Comparison of ENCODE assay signal across 1 cellular context in the genomic region with DNA sequence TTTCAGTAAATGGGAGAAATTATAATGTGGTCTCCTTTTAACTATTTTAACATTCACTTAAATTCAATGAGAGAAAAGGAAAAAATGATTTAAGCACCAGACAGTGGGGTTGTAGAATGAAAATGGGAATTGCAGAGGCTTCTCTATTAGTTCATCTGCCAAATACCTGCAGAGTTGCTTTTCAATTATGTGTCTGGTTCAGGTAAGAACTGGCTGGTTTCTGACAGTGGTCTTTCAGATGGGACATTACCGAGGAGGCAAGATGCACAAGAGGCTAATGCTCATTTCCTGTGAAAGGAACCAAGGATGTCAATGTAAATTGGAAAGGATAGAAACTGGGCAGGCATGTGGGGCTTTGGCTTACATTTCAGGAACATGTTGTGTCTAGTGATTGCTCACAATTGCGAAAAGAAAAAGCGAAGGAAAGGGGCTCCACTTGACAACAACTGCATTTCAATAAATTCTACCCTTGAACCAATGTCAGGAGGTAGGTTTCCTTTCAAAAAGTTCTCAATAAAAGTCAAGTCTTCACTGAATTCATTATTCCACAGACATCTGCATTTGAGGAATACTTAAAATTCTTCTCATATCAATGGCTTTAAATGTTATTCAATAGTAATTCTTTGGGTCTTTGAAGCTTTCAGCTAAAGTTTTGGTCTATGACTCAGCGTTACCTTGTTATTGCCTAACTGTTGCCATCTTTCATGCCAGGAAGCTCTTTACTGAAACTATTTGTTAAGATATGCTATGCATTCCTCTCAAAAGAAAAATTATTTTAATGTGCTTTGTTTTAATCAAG.
TF ChIP-seq lines count a peak whose summit lies in the region.

No MANE protein-coding gene starts in this region.

TF ChIP-seq in K562, 482 proteins besides CTCF, POLR2A, EP300 and RAD21 (continued from another document and continues in another):
- TF ChIP-seq, protein P1, sequence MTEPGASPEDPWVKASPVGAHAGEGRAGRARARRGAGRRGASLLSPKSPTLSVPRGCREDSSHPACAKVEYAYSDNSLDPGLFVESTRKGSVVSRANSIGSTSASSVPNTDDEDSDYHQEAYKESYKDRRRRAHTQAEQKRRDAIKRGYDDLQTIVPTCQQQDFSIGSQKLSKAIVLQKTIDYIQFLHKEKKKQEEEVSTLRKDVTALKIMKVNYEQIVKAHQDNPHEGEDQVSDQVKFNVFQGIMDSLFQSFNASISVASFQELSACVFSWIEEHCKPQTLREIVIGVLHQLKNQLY (CRISPR knock-in tag; conservative IDR thresholded peaks at IDR 0.05): no peak
- TF ChIP-seq PURB (CRISPR knock-in tag; IDR thresholded peaks at IDR 0.05; ENCODE audit: low read depth) (no peak), ELF4 (CRISPR knock-in tag; IDR thresholded peaks at IDR 0.05) (no peak), ARID1B (IDR thresholded peaks at IDR 0.05) (no peak), MTA2 (IDR thresholded peaks at IDR 0.05; ENCODE audit: low read depth) (no peak), SETDB1 (IDR thresholded peaks at IDR 0.05; ENCODE audit: low read length) (no peak), PTTG1 (tag; IDR thresholded peaks at IDR 0.05; ENCODE audit: low read depth) (peak; percentile 73), L3MBTL2 (IDR thresholded peaks at IDR 0.05) (peak; percentile 67; the same call in 1 of the 2 replicates), C11orf30 (IDR thresholded peaks at IDR 0.05; ENCODE audit: low read depth) (peak; percentile 56; the same call in 1 of the 2 replicates), FOXK1 (CRISPR knock-in tag; IDR thresholded peaks at IDR 0.05; ENCODE audit: borderline replicate concordance) (no peak), ILK (tag; IDR thresholded peaks at IDR 0.05; ENCODE audit: borderline replicate concordance, low read depth) (no peak), IFI16 (CRISPR knock-in tag; IDR thresholded peaks at IDR 0.05) (no peak), HMG20B (CRISPR knock-in tag; IDR thresholded peaks at IDR 0.05) (no peak), ZNF41 (CRISPR knock-in tag; conservative IDR thresholded peaks at IDR 0.05) (peak; percentile 85), MEF2A (IDR thresholded peaks at IDR 0.05; ENCODE audit: control insufficient read depth, low read depth, low read length) (no peak), KLF6 (CRISPR knock-in tag; IDR thresholded peaks at IDR 0.05; ENCODE audit: borderline replicate concordance) (peak; percentile 88; the same call in 1 of the 2 replicates), ZNF253 (CRISPR knock-in tag; conservative IDR thresholded peaks at IDR 0.05) (no peak), BHLHE40 (IDR thresholded peaks at IDR 0.05; ENCODE audit: low read length) (no peak), DIDO1 (tag; IDR thresholded peaks at IDR 0.05; ENCODE audit: low read depth) (no peak), FOXP1 (CRISPR knock-in tag; IDR thresholded peaks at IDR 0.05) (no peak), CEBPB (tag; IDR thresholded peaks at IDR 0.05) (peak; percentile 67), SIRT6 (IDR thresholded peaks at IDR 0.05; ENCODE audit: low read depth, low read length) (no peak), ATF7 (IDR thresholded peaks at IDR 0.05) (no peak), HNRNPK (IDR thresholded peaks at IDR 0.05; ENCODE audit: low read depth, low read length, poor library complexity, severe bottlenecking) (no peak), RCOR1 (IDR thresholded peaks at IDR 0.05; ENCODE audit: borderline replicate concordance in 1 of 2, low read depth in 2 of 2, low read length in 2 of 2) (no peak), NELFE (IDR thresholded peaks at IDR 0.05; ENCODE audit: insufficient read depth, insufficient read length) (no peak), MCM2 (IDR thresholded peaks at IDR 0.05; ENCODE audit: low read depth) (no peak), PCBP2 (IDR thresholded peaks at IDR 0.05; ENCODE audit: low read depth, low read length, poor library complexity, severe bottlenecking) (no peak), POLR3A (IDR thresholded peaks at IDR 0.05; ENCODE audit: borderline replicate concordance, extremely low read depth, insufficient read depth, insufficient read length) (no peak), ZNF695 (CRISPR knock-in tag; IDR thresholded peaks at IDR 0.05) (no peak), ZNF184 (CRISPR knock-in tag; IDR thresholded peaks at IDR 0.05) (no peak), POLR2AphosphoS5 (IDR thresholded peaks at IDR 0.05; ENCODE audit: control insufficient read depth, insufficient read depth, low read depth, low read length) (no peak), NFYB (IDR thresholded peaks at IDR 0.05; ENCODE audit: extremely low read depth, insufficient read length) (no peak), CBFA2T2 (conservative IDR thresholded peaks at IDR 0.05) (no peak), HSF4 (CRISPR knock-in tag; IDR thresholded peaks at IDR 0.05; ENCODE audit: borderline replicate concordance) (peak; percentile 45; the same call in 1 of the 2 replicates), MAFF (IDR thresholded peaks at IDR 0.05; ENCODE audit: low read length) (peak; percentile 43; the same call in 1 of the 2 replicates), ZNF175 (CRISPR knock-in tag; IDR thresholded peaks at IDR 0.05; ENCODE audit: low read depth) (peak; percentile 95), KDM1A (IDR thresholded peaks at IDR 0.05) (no peak), CBFA2T3 (IDR thresholded peaks at IDR 0.05) (no peak), BDP1 (IDR thresholded peaks at IDR 0.05; ENCODE audit: insufficient read depth, insufficient read length) (no peak), ZNF584 (CRISPR knock-in tag; IDR thresholded peaks at IDR 0.05; ENCODE audit: low read depth) (peak; percentile 94), ZNF384 (IDR thresholded peaks at IDR 0.05; ENCODE audit: low read depth, low read length) (no peak), LEF1 (IDR thresholded peaks at IDR 0.05) (no peak; the same call in 1 of the 2 replicates), ZNF75A (CRISPR knock-in tag; IDR thresholded peaks at IDR 0.05) (no peak; the same call in 1 of the 2 replicates), CREBBP (IDR thresholded peaks at IDR 0.05; ENCODE audit: low read depth, low read length) (no peak), ZNF764 (CRISPR knock-in tag; IDR thresholded peaks at IDR 0.05; ENCODE audit: low read depth) (no peak)
- TF ChIP-seq, protein P2, sequence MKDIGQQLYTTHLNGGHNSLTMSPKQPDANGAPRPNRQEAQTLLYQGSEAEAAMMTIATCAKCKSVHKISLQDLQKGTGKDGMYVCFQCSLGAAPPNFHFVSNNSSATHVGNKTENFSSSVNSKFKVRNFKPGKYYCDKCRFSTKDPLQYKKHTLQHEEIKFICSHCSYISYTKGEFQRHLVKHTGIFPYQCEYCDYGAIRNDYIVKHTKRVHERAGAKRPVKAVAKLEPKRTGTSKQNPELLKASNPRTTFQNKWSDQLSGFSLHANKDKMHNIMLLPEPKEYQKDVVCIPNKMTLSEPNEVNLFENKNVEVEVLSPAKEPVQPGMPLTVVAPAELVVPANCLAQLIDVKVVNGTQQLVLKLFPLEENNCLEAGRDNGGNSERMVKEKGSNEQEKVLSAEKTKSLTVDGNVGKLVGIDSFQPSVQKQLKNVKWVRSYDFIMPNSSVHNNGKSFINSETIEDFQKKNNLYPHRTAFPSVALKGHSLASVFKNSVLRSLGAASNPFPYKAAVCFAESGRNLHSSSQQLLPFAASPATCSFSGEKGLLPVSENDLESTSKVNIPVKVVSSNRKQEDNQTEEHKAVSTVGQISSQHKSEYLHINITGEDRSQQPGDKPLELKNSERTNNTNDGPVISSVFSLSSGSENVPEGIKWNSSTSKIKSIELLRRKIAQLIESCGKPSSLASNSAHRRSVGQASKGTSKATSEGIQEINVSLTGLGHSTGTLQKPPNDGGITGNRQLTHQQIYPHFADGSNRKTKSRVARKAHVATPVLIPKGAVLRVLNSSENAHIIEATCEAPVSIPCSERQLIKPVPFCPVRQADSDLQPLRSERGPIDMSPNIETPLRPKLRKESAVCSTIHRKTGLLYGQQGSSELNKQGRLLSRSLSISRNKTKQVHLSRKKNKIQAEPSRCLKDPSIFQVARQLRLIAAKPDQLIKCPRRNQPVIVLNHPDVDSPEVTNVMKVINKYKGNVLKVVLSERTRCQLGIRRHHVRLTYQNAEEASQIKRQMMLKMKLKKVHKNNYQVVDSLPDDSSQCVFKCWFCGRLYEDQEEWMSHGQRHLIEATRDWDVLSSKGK (CRISPR knock-in tag; IDR thresholded peaks at IDR 0.05): no peak
- TF ChIP-seq, protein P3, sequence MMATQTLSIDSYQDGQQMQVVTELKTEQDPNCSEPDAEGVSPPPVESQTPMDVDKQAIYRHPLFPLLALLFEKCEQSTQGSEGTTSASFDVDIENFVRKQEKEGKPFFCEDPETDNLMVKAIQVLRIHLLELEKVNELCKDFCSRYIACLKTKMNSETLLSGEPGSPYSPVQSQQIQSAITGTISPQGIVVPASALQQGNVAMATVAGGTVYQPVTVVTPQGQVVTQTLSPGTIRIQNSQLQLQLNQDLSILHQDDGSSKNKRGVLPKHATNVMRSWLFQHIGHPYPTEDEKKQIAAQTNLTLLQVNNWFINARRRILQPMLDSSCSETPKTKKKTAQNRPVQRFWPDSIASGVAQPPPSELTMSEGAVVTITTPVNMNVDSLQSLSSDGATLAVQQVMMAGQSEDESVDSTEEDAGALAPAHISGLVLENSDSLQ (IDR thresholded peaks at IDR 0.05): no peak
- TF ChIP-seq, protein P4, sequence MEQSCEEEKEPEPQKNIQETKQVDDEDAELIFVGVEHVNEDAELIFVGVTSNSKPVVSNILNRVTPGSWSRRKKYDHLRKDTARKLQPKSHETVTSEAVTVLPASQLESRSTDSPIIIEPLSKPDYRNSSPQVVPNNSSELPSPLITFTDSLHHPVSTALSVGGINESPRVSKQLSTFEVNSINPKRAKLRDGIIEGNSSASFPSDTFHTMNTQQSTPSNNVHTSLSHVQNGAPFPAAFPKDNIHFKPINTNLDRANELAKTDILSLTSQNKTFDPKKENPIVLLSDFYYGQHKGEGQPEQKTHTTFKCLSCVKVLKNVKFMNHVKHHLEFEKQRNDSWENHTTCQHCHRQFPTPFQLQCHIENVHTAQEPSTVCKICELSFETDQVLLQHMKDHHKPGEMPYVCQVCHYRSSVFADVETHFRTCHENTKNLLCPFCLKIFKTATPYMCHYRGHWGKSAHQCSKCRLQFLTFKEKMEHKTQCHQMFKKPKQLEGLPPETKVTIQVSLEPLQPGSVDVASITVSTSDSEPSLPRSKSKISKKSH (CRISPR knock-in tag; IDR thresholded peaks at IDR 0.05): no peak
- TF ChIP-seq, protein P5, sequence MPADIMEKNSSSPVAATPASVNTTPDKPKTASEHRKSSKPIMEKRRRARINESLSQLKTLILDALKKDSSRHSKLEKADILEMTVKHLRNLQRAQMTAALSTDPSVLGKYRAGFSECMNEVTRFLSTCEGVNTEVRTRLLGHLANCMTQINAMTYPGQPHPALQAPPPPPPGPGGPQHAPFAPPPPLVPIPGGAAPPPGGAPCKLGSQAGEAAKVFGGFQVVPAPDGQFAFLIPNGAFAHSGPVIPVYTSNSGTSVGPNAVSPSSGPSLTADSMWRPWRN (IDR thresholded peaks at IDR 0.05; ENCODE audit: low read depth): no peak
- TF ChIP-seq, protein P6, sequence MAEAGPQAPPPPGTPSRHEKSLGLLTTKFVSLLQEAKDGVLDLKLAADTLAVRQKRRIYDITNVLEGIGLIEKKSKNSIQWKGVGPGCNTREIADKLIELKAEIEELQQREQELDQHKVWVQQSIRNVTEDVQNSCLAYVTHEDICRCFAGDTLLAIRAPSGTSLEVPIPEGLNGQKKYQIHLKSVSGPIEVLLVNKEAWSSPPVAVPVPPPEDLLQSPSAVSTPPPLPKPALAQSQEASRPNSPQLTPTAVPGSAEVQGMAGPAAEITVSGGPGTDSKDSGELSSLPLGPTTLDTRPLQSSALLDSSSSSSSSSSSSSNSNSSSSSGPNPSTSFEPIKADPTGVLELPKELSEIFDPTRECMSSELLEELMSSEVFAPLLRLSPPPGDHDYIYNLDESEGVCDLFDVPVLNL (CRISPR knock-in tag; IDR thresholded peaks at IDR 0.05; ENCODE audit: low read depth): no peak
- TF ChIP-seq, protein P7, sequence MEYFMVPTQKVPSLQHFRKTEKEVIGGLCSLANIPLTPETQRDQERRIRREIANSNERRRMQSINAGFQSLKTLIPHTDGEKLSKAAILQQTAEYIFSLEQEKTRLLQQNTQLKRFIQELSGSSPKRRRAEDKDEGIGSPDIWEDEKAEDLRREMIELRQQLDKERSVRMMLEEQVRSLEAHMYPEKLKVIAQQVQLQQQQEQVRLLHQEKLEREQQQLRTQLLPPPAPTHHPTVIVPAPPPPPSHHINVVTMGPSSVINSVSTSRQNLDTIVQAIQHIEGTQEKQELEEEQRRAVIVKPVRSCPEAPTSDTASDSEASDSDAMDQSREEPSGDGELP (CRISPR knock-in tag; IDR thresholded peaks at IDR 0.05; ENCODE audit: borderline replicate concordance): no peak
- TF ChIP-seq, protein P8, sequence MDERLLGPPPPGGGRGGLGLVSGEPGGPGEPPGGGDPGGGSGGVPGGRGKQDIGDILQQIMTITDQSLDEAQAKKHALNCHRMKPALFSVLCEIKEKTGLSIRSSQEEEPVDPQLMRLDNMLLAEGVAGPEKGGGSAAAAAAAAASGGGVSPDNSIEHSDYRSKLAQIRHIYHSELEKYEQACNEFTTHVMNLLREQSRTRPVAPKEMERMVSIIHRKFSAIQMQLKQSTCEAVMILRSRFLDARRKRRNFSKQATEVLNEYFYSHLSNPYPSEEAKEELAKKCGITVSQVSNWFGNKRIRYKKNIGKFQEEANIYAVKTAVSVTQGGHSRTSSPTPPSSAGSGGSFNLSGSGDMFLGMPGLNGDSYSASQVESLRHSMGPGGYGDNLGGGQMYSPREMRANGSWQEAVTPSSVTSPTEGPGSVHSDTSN (CRISPR knock-in tag; IDR thresholded peaks at IDR 0.05; ENCODE audit: low read depth): no peak
- TF ChIP-seq, protein P8 (tag; conservative IDR thresholded peaks at IDR 0.05; ENCODE audit: low read depth): no peak
- TF ChIP-seq, protein P9, sequence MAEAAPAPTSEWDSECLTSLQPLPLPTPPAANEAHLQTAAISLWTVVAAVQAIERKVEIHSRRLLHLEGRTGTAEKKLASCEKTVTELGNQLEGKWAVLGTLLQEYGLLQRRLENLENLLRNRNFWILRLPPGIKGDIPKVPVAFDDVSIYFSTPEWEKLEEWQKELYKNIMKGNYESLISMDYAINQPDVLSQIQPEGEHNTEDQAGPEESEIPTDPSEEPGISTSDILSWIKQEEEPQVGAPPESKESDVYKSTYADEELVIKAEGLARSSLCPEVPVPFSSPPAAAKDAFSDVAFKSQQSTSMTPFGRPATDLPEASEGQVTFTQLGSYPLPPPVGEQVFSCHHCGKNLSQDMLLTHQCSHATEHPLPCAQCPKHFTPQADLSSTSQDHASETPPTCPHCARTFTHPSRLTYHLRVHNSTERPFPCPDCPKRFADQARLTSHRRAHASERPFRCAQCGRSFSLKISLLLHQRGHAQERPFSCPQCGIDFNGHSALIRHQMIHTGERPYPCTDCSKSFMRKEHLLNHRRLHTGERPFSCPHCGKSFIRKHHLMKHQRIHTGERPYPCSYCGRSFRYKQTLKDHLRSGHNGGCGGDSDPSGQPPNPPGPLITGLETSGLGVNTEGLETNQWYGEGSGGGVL (CRISPR knock-in tag; IDR thresholded peaks at IDR 0.05): no peak
